Comparison of ENCODE assay signal across 13 cellular contexts in genomic region chr5:54263447-54263846, GRCh38. TPM values are rescaled to one million over a fixed set of nuclear protein-coding genes. Genes with fewer than 3 reads are reported as not detected.
A peak's percentile ranks its signal among the peaks of the same experiment; 100 is the strongest.
DNase-seq lines count a peak whose midpoint lies in the region; FAIRE-seq and TF ChIP-seq lines count a peak whose summit lies in the region.
"Had no signal": no experiment of that assay in that cellular context is flagged by ENCODE, and none has a peak within 500 bp of the region (broad histone marks: within the 10 kb centered on the region; RNA-seq: fewer than 3 reads in every experiment).

No MANE protein-coding gene starts in this region.

- peaks cover 4% of the 10 kb centered on the region for H3K4me1 ChIP-seq in endothelial cell of umbilical vein (ENCODE audit: control insufficient read depth, extremely low read depth, insufficient read depth, low read length)

- no peak overlapping the region for H2AFZ ChIP-seq in endothelial cell of umbilical vein (ENCODE audit: low read depth, low read length)

- no peaks in the 10 kb centered on the region for H3K9me3 ChIP-seq in endothelial cell of umbilical vein (replicated peaks; ENCODE audit: control insufficient read depth, insufficient read depth, low read length)

- no peak for TF ChIP-seq CTCF in endothelial cell of umbilical vein (IDR thresholded peaks at IDR 0.05; ENCODE audit: extremely low read depth in 1 of 2, insufficient read depth in 1 of 2, low read depth in 1 of 2, low read length in 2 of 2)

- POLR2A ChIA-PET in endothelial cell of umbilical vein (lab: Charles Lee): no interaction called here

- CTCF ChIA-PET in endothelial cell of umbilical vein (lab: Charles Lee): no interaction called here

- dilution Hi-C loops in endothelial cell of umbilical vein (cut with MboI; ENCODE audit: extremely low pct_ligation_motif_present, low sequenced_read_pairs): no loop called here

- DNase-seq in NCI-H345 (lab: John Stamatoyannopoulos, UW) (peak; percentile 47), NCI-H345 treated with DMSO at 0.1 percent for 48 hours (lab: John Stamatoyannopoulos, UW; ENCODE audit: unreplicated experiment) (no peak), HTR-8/SVneo (ENCODE audit: insufficient read length, low spot score) (no peak), endothelial cell of umbilical vein (ENCODE audit: low read depth, low spot score) (peak; percentile 27), renal cortical epithelial cell (ENCODE audit: low read depth) (peak; percentile 61), LoVo (ENCODE audit: low spot score) (no peak), T-helper 1 cell (no peak)
- DNase-seq: C1 segment of cervical spinal cord; CD4-positive, alpha-beta T cell; DMS79; HCEC 1CT had no signal

- no peaks in the 10 kb centered on the region for H3K27me3 ChIP-seq in endothelial cell of umbilical vein (ENCODE audit: control insufficient read depth in 2 of 2, insufficient read depth in 2 of 2, low read length in 2 of 2)

- no peak overlapping the region for H3K27ac ChIP-seq in endothelial cell of umbilical vein (ENCODE audit: insufficient read depth, low read depth, low read length)

- no peaks in the 10 kb centered on the region for H3K36me3 ChIP-seq in endothelial cell of umbilical vein (ENCODE audit: control insufficient read depth in 2 of 2, extremely low read depth in 1 of 2, insufficient read depth in 2 of 2, low read length in 2 of 2)

- H4K20me1 ChIP-seq in endothelial cell of umbilical vein (replicated peaks; ENCODE audit: control insufficient read depth, extremely low read depth, insufficient read depth, low read length): no peaks in the 10 kb centered on the region

- no peak overlapping the region for H3K9ac ChIP-seq in endothelial cell of umbilical vein (replicated peaks; ENCODE audit: extremely low read depth, insufficient read depth, low read length)

- H3K79me2 ChIP-seq in endothelial cell of umbilical vein (ENCODE audit: control insufficient read depth, insufficient read depth, low read length): no peaks in the 10 kb centered on the region

- intact Hi-C loops in endothelial cell of umbilical vein (cut with micrococcal nuclease): no loop called here

- no peak for TF ChIP-seq POLR2A in endothelial cell of umbilical vein (IDR thresholded peaks at IDR 0.05; ENCODE audit: low read depth, low read length)

- BruUV-seq in endothelial cell of umbilical vein (replicated peaks; lab: Mats Ljungman, UMichigan): no TSS peak

- FAIRE-seq in HTR-8/SVneo (lab: Jason Lieb, UNC) (peak; percentile 83), endothelial cell of umbilical vein (lab: Jason Lieb, UNC) (no peak)
- FAIRE-seq: GM12878, GM18507 had no signal

- no peak overlapping the region for H3K4me3 ChIP-seq in endothelial cell of umbilical vein (replicated peaks in 1 of 3; ENCODE audit: insufficient read depth in 1 of 3, low read depth in 1 of 3, low read length in 3 of 3)
- H3K4me3 ChIP-seq: GM12878 had no signal

- no peaks in the 10 kb centered on the region for H3K9me1 ChIP-seq in endothelial cell of umbilical vein (replicated peaks; ENCODE audit: control insufficient read depth, extremely low read depth, insufficient read depth, low read length)

- H3K4me2 ChIP-seq in endothelial cell of umbilical vein (ENCODE audit: insufficient read depth, low read length): no peak overlapping the region

TF ChIP-seq in endothelial cell of umbilical vein, 7 proteins besides CTCF, POLR2A, EP300 and RAD21:
- TF ChIP-seq FOS (IDR thresholded peaks at IDR 0.05; ENCODE audit: borderline replicate concordance, insufficient read depth, low read length): no peak
- TF ChIP-seq JUN (IDR thresholded peaks at IDR 0.05; ENCODE audit: borderline replicate concordance, insufficient read depth, insufficient read length, low read depth): no peak
- TF ChIP-seq POLR2AphosphoS5 (IDR thresholded peaks at IDR 0.05; ENCODE audit: insufficient read depth, low read depth, low read length): no peak
- TF ChIP-seq MAX (IDR thresholded peaks at IDR 0.05; ENCODE audit: insufficient read depth, insufficient read length): no peak
- TF ChIP-seq GATA2 (IDR thresholded peaks at IDR 0.05; ENCODE audit: insufficient read depth, insufficient read length, low read depth, low read length): no peak
- TF ChIP-seq EZH2 (IDR thresholded peaks at IDR 0.05; ENCODE audit: borderline replicate concordance, low read depth, low read length, severe bottlenecking): no peak
- no peak for TF ChIP-seq MYC (IDR thresholded peaks at IDR 0.05; ENCODE audit: low read depth, low read length)

RNA-seq across cellular contexts. Expression of gene ARL15, which starts 46.9 kb away (rescaled TPM):
- total RNA-seq in endothelial cell of umbilical vein: 24.4 and 27.3 TPM in 2 replicates
- 8.6 and 11.9 TPM in 2 replicates for polyA plus RNA-seq in endothelial cell of umbilical vein
- polyA plus RNA-seq in endothelial cell of umbilical vein (2011; cell fraction: cytosol; rRNA removed): 7.4 and 7.8 TPM in 2 replicates
- 11.9 and 13.6 TPM in 2 replicates for polyA plus RNA-seq in endothelial cell of umbilical vein (2011; cell fraction: nucleus; rRNA removed)
- polyA plus RNA-seq in endothelial cell of umbilical vein (2012): 9.5 and 13.5 TPM in 2 replicates
- polyA minus RNA-seq in endothelial cell of umbilical vein: 61.3 and 76.6 TPM in 2 replicates
- 3.2 TPM for polyA minus RNA-seq in endothelial cell of umbilical vein (2011; cell fraction: cytosol; rRNA and poly(A)+ RNA removed)
- 94.9 and 130 TPM in 2 replicates for polyA minus RNA-seq in endothelial cell of umbilical vein (2011; cell fraction: nucleus; rRNA and poly(A)+ RNA removed)
- total RNA-seq in renal cortical epithelial cell: 21.9 and 27.7 TPM in 2 replicates

Comparison
In these comparisons a context has a peak if more than half of its experiments do, and no peak if none do; other contexts are left out.
1. DNase-seq: peak in NCI-H345 (single experiment), endothelial cell of umbilical vein (single experiment) and renal cortical epithelial cell (single experiment); none in NCI-H345 treated with DMSO at 0.1 percent for 48 hours (single experiment), HTR-8/SVneo (single experiment), LoVo (single experiment) and T-helper 1 cell (0 of 5).